ENCODE assay signal across 8 cellular contexts in the genomic region with DNA sequence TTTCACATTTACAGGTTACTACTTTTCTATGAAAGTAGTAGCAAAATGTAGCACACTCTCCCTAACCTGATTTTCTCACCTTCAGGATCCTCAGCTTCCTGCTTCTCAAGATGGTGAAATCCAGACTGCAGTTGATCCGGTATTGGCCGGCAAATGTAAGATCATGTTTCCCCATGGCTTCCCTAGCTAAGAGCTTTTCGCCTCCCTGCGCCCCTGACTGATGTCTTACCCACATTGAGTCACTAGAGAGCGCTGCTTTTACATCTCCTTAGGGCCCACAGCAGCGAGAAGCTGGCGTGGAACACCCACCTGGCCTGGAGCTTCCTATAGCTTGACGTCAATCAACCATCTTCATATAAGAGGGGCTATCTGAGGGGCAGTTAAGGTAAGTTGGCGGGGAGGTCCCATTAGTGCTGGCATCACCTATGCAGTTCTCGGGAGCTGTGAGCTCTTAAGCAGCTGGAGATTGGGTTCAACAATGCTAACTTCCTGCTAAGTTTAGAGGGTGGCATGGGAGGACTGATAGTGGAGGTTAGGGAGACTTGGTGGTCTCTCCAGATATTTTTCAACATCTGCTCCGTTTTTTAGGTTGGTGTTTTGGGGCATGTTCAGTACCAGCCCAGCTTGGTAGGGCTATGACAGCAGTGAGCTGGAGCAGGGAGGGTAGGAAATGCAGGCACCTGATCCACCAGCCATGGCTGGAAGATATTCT. TPM values are rescaled to one million over a fixed set of nuclear protein-coding genes. Genes with fewer than 3 reads are reported as not detected.
DNase-seq lines count a peak whose midpoint lies in the region; ATAC-seq, FAIRE-seq and TF ChIP-seq lines count a peak whose summit lies in the region.

No MANE protein-coding gene starts in this region.

- peak overlapping the region; percentile 18 for H3K4me2 ChIP-seq in Karpas-422 (ENCODE audit: low read depth, low read length, poor library complexity, severe bottlenecking)
- no peak overlapping the region for H3K4me2 ChIP-seq in mammary epithelial cell (ENCODE audit: insufficient read depth, low read depth, low read length)
- H3K4me2 ChIP-seq in HepG2 (ENCODE audit: low read depth, low read length), result no peak overlapping the region

- no peaks in the 10 kb centered on the region for H3K9me2 ChIP-seq in Karpas-422 (replicated peaks; ENCODE audit: insufficient read depth, low read length)

- in situ Hi-C loops in mammary epithelial cell (cut with MboI; ENCODE audit: low sequenced_read_pairs in 2 of 2), result no loop called here
- in situ Hi-C loops in HepG2 (cut with HindIII; ENCODE audit: extremely low pct_ligation_motif_present, low pct_unique_long_range_greater_than_20kb), result no loop called here
- in situ Hi-C loops in transverse colon (cut with MboI; ENCODE audit: low pct_ligation_motif_present in 1 of 4, low pct_unique_long_range_greater_than_20kb in 1 of 4, low sequenced_read_pairs in 3 of 4), result no loop called here

- dilution Hi-C loops in mammary epithelial cell (cut with HindIII; ENCODE audit: low sequenced_read_pairs), result no loop called here

- BruUV-seq in mammary epithelial cell (replicated peaks; lab: Mats Ljungman, UMichigan) (no TSS peak), HepG2 (replicated peaks; lab: Mats Ljungman, UMichigan) (no TSS peak)

- TF ChIP-seq EP300 in HepG2 (IDR thresholded peaks at IDR 0.05; ENCODE audit: low read depth in 2 of 2, low read length in 2 of 2), result no peak
- TF ChIP-seq EP300 in HepG2 (CRISPR knock-in tag; IDR thresholded peaks at IDR 0.05; ENCODE audit: borderline replicate concordance), result no peak
- TF ChIP-seq EP300 in transverse colon (IDR thresholded peaks at IDR 0.05; ENCODE audit: low read depth), result no peak

- H3K27ac ChIP-seq in Karpas-422 (ENCODE audit: low read length), result no peak overlapping the region
- H3K27ac ChIP-seq in mammary epithelial cell (ENCODE audit: insufficient read depth, low read depth, low read length), result no peak overlapping the region
- no peak overlapping the region for H3K27ac ChIP-seq in HepG2 (ENCODE audit: extremely low read length, insufficient read depth, low read length)
- H3K27ac ChIP-seq in transverse colon, result no peak overlapping the region

- TF ChIP-seq RAD21 in HepG2 (CRISPR knock-in tag; IDR thresholded peaks at IDR 0.05), result no peak

- no peak for TF ChIP-seq POLR2A in HepG2 (IDR thresholded peaks at IDR 0.05; ENCODE audit: insufficient read depth in 1 of 2, low read depth in 2 of 2, low read length in 2 of 2)
- TF ChIP-seq POLR2A in transverse colon (IDR thresholded peaks at IDR 0.05), result no peak

- no peak overlapping the region for H2AFZ ChIP-seq in Karpas-422 (ENCODE audit: low read length)
- no peak overlapping the region for H2AFZ ChIP-seq in mammary epithelial cell (ENCODE audit: low read depth, low read length)
- no peak overlapping the region for H2AFZ ChIP-seq in HepG2 (ENCODE audit: low read length)

- H4K20me1 ChIP-seq in Karpas-422 (ENCODE audit: insufficient read depth, low read depth, low read length) (no peaks in the 10 kb centered on the region), mammary epithelial cell (ENCODE audit: insufficient read depth, low read length) (no peaks in the 10 kb centered on the region), HepG2 (ENCODE audit: insufficient read depth, low read length) (no peaks in the 10 kb centered on the region)

- no peaks in the 10 kb centered on the region for H3K9me3 ChIP-seq in Karpas-422 (ENCODE audit: low read length)
- no peaks in the 10 kb centered on the region for H3K9me3 ChIP-seq in mammary epithelial cell (replicated peaks; ENCODE audit: insufficient read depth, low read length)
- no peaks in the 10 kb centered on the region for H3K9me3 ChIP-seq in HepG2 (ENCODE audit: low read length)
- no peaks in the 10 kb centered on the region for H3K9me3 ChIP-seq in transverse colon

- H3K4me3 ChIP-seq in Karpas-422 (ENCODE audit: low read length) (no peak overlapping the region), mammary epithelial cell (replicated peaks in 1 of 3; ENCODE audit: insufficient read depth in 1 of 3, low read depth in 2 of 3, low read length in 3 of 3) (no peak overlapping the region), HepG2 (replicated peaks in 1 of 3; ENCODE audit: insufficient read depth in 1 of 3, low read depth in 2 of 3, low read length in 3 of 3) (no peak overlapping the region), transverse colon (no peak overlapping the region)

- DNase-seq in Karpas-422 (peak; percentile 87), mammary epithelial cell (peak; percentile 19), HepG2 (ENCODE audit: low spot score) (peak; percentile 30), transverse colon (peak; percentile 59), epidermal melanocyte (ENCODE audit: insufficient read length, low spot score) (no peak)

- H3K4me1 ChIP-seq in Karpas-422 (ENCODE audit: low read length) (peaks cover 31% of the 10 kb centered on the region), mammary epithelial cell (ENCODE audit: insufficient read depth, low read length) (no peaks in the 10 kb centered on the region), HepG2 (ENCODE audit: insufficient read depth, low read length) (peaks cover 12% of the 10 kb centered on the region), transverse colon (peaks cover 0 to 8% (median 4%) of the 10 kb centered on the region in 4 donors)

- H3K79me2 ChIP-seq in Karpas-422 (ENCODE audit: low read length) (0 out of 2 replicates have a peak, but pooled peaks cover 4% of the 10 kb centered on the region), mammary epithelial cell (ENCODE audit: insufficient read depth, low read length) (no peaks in the 10 kb centered on the region), HepG2 (ENCODE audit: insufficient read depth, low read length) (no peaks in the 10 kb centered on the region)

- POLR2A ChIA-PET in HepG2 (lab: Yijun Ruan, JAX), result no interaction called here

- FAIRE-seq in G401.6 (lab: Jason Lieb, UNC) (peak; percentile 80), HepG2 (lab: Jason Lieb, UNC) (peak; percentile 59)

- no peaks in the 10 kb centered on the region for H3K27me3 ChIP-seq in Karpas-422 (ENCODE audit: low read length)
- no peaks in the 10 kb centered on the region for H3K27me3 ChIP-seq in mammary epithelial cell (ENCODE audit: insufficient read depth, low read length)
- peaks cover 4 to 44% of the 10 kb centered on the region in 2 experiments; a peak in 3 of 5 replicates for H3K27me3 ChIP-seq in HepG2 (ENCODE audit: control insufficient read depth in 1 of 2, insufficient read depth in 2 of 2, low read length in 2 of 2)
- no peaks in the 10 kb centered on the region for H3K27me3 ChIP-seq in transverse colon

- intact Hi-C loops in mammary epithelial cell (cut with micrococcal nuclease), result no loop called here
- intact Hi-C loops in HepG2 (cut with micrococcal nuclease; ENCODE audit: unreplicated experiment), result no loop called here
- intact Hi-C loops in transverse colon (cut with DNase I; ENCODE audit: low total_unique reads), result no loop called here

- H3K9ac ChIP-seq in Karpas-422 (ENCODE audit: low read length) (no peak overlapping the region; the same call in 1 of the 2 replicates), mammary epithelial cell (ENCODE audit: insufficient read depth, low read length) (no peak overlapping the region), HepG2 (ENCODE audit: insufficient read depth, low read depth, low read length) (no peak overlapping the region)

- peak; percentile 88 for ATAC-seq in SK-N-SH treated with all-trans-retinoic acid at 6 μM for 48 hours
- ATAC-seq in HepG2, result peak; percentile 77
- ATAC-seq in GM18909 (IDR thresholded peaks at IDR 0.05; ENCODE audit: poor library complexity, unreplicated experiment), result no peak

- CTCF ChIA-PET in mammary epithelial cell (lab: Charles Lee; ENCODE audit: low non-redundant PET), result interaction anchor here (0.6 to 1.0 kb wide), 3 partner anchors 12 to 310 kb away, joined by 3 read pairs; no protein-coding TSS in a partner anchor
- CTCF ChIA-PET in HepG2 (lab: Yijun Ruan, JAX; ENCODE audit: low intra/inter-chr PET ratio, low total read pairs), result no interaction called here

- H3K36me3 ChIP-seq in Karpas-422 (ENCODE audit: insufficient read depth, low read length) (peaks cover 12% of the 10 kb centered on the region), mammary epithelial cell (ENCODE audit: insufficient read depth, low read length) (no peaks in the 10 kb centered on the region), HepG2 (replicated peaks in 1 of 2; ENCODE audit: control insufficient read depth in 1 of 2, insufficient read depth in 2 of 2, low read length in 2 of 2) (no peaks in the 10 kb centered on the region), transverse colon (no peaks in the 10 kb centered on the region)

- TF ChIP-seq CTCF in mammary epithelial cell (conservative IDR thresholded peaks at IDR 0.05 in 1 of 2, IDR thresholded peaks at IDR 0.05 in 1 of 2; ENCODE audit: extremely low read depth in 1 of 2, insufficient read depth in 1 of 2, low read depth in 1 of 2, low read length in 2 of 2) (peak; percentile 40 to 43), HepG2 (CRISPR knock-in tag; IDR thresholded peaks at IDR 0.05) (peak; percentile 70), transverse colon (IDR thresholded peaks at IDR 0.05) (peak; percentile 20 to 46 (median 36))

- WGBS in mammary epithelial cell (ENCODE audit: low coverage, missing lambda C conversion rate), result 73% methylated on average over 11 of the region's 11 CpGs
- WGBS in HepG2 (ENCODE audit: low lambda C conversion rate), result 11% methylated on average over 10 of the region's 11 CpGs
- WGBS in transverse colon (ENCODE audit: low coverage in 1 of 2), 2 donors, result 35 to 51% methylated on average over 4 to 11 of the region's 11 CpGs

RNA-seq across cellular contexts. Expression of a gene that starts 5.5 kb away (rescaled TPM):
- 33.4 and 39.2 TPM in 2 replicates for total RNA-seq in Karpas-422 (2014; rRNA removed; shearing (Covaris generic); ENCODE audit: low replicate concordance)
- total RNA-seq in mammary epithelial cell (not detected), HepG2 (2016; rRNA removed; fragmentation: Illumina TruSeq; extraction: Trizol) (not detected in 2 replicates), transverse colon (10 to 100 TPM in 2 of 4 donors, 1 to 10 TPM in 1, not detected in 1; 5.2 to 32.5 (median 14.0) TPM)
- polyA plus RNA-seq in mammary epithelial cell (0.03 TPM), HepG2 (2011; rRNA removed) (0.05 TPM in 1 of 2 replicates, not detected in the other)
- not detected for polyA minus RNA-seq in mammary epithelial cell
- 0.18 TPM in 1 of 2 replicates, not detected in the other for total RNA-seq in HepG2 (2016; cell fraction: cytosol; rRNA removed; fragmentation: Illumina TruSeq; extraction: Trizol; ENCODE audit: low read depth)
- not detected in 2 replicates for total RNA-seq in HepG2 (2016; cell fraction: insoluble cytoplasmic fraction; rRNA removed; fragmentation: Illumina TruSeq; extraction: Trizol)
- total RNA-seq in HepG2 (2016; cell fraction: membrane; rRNA removed; fragmentation: Illumina TruSeq; extraction: Trizol), result not detected in 2 replicates
- not detected in 2 replicates for total RNA-seq in HepG2 (2016; cell fraction: nucleus; rRNA removed; fragmentation: Illumina TruSeq; extraction: Trizol)
- 0.12 and 0.15 TPM in 2 replicates for polyA plus RNA-seq in HepG2 (2011; cell fraction: cytosol; rRNA removed)
- 0.05 TPM in 1 of 2 replicates, not detected in the other for polyA plus RNA-seq in HepG2 (2011; cell fraction: nucleus; rRNA removed)
- not detected in 2 replicates for polyA plus RNA-seq in HepG2 (2012)
- polyA plus RNA-seq in HepG2 (2016; cell fraction: cytosol; fragmentation: Illumina TruSeq; extraction: Trizol; ENCODE audit: low read depth), result 0.06 and 0.08 TPM in 2 replicates
- polyA plus RNA-seq in HepG2 (2016; cell fraction: insoluble cytoplasmic fraction; fragmentation: Illumina TruSeq; extraction: Trizol; ENCODE audit: low read depth), result not detected in 2 replicates
- not detected in 2 replicates for polyA plus RNA-seq in HepG2 (2016; cell fraction: membrane; fragmentation: Illumina TruSeq; extraction: Trizol; ENCODE audit: low read depth)
- not detected in 2 replicates for polyA plus RNA-seq in HepG2 (2016; cell fraction: nucleus; fragmentation: Illumina TruSeq; extraction: Trizol; ENCODE audit: insufficient read depth, low read depth)
- polyA minus RNA-seq in HepG2 (2011; rRNA and poly(A)+ RNA removed; ENCODE audit: low replicate concordance), result 0.12 and 1.5 TPM in 2 replicates
- polyA minus RNA-seq in HepG2 (2011; cell fraction: cytosol; rRNA and poly(A)+ RNA removed), result not detected in 2 replicates
- not detected in 2 replicates for polyA minus RNA-seq in HepG2 (2011; cell fraction: nucleus; rRNA and poly(A)+ RNA removed)

RNA-seq across cellular contexts. Expression of a gene that starts 10.4 kb away (rescaled TPM):
- 26.7 and 44.9 TPM in 2 replicates for total RNA-seq in Karpas-422 (2014; rRNA removed; shearing (Covaris generic); ENCODE audit: low replicate concordance)
- total RNA-seq in mammary epithelial cell (10 to 100 TPM; 36.7 to 56.2 TPM), HepG2 (2016; rRNA removed; fragmentation: Illumina TruSeq; extraction: Trizol) (2.2 and 2.7 TPM in 2 replicates), transverse colon (10 to 100 TPM in 3 of 4 donors, 1 to 10 TPM in 1; 9.0 to 27.2 (median 21.6) TPM)
- polyA plus RNA-seq in mammary epithelial cell (33.9 TPM), HepG2 (2011; rRNA removed) (18.8 and 23.4 TPM in 2 replicates)
- 21.9 TPM for polyA minus RNA-seq in mammary epithelial cell
- total RNA-seq in HepG2 (2016; cell fraction: cytosol; rRNA removed; fragmentation: Illumina TruSeq; extraction: Trizol; ENCODE audit: low read depth), result 1.4 and 1.7 TPM in 2 replicates
- total RNA-seq in HepG2 (2016; cell fraction: insoluble cytoplasmic fraction; rRNA removed; fragmentation: Illumina TruSeq; extraction: Trizol), result 2.3 and 3.0 TPM in 2 replicates
- total RNA-seq in HepG2 (2016; cell fraction: membrane; rRNA removed; fragmentation: Illumina TruSeq; extraction: Trizol), result 2.9 and 3.5 TPM in 2 replicates
- 1.8 and 1.9 TPM in 2 replicates for total RNA-seq in HepG2 (2016; cell fraction: nucleus; rRNA removed; fragmentation: Illumina TruSeq; extraction: Trizol)
- 16.2 and 20.4 TPM in 2 replicates for polyA plus RNA-seq in HepG2 (2011; cell fraction: cytosol; rRNA removed)
- 14.8 and 15.5 TPM in 2 replicates for polyA plus RNA-seq in HepG2 (2011; cell fraction: nucleus; rRNA removed)
- 3.9 and 8.1 TPM in 2 replicates for polyA plus RNA-seq in HepG2 (2012)
- 1.6 and 2.1 TPM in 2 replicates for polyA plus RNA-seq in HepG2 (2016; cell fraction: cytosol; fragmentation: Illumina TruSeq; extraction: Trizol; ENCODE audit: low read depth)
- polyA plus RNA-seq in HepG2 (2016; cell fraction: insoluble cytoplasmic fraction; fragmentation: Illumina TruSeq; extraction: Trizol; ENCODE audit: low read depth), result 2.6 and 2.8 TPM in 2 replicates
- 1.9 and 2.2 TPM in 2 replicates for polyA plus RNA-seq in HepG2 (2016; cell fraction: membrane; fragmentation: Illumina TruSeq; extraction: Trizol; ENCODE audit: low read depth)
- polyA plus RNA-seq in HepG2 (2016; cell fraction: nucleus; fragmentation: Illumina TruSeq; extraction: Trizol; ENCODE audit: insufficient read depth, low read depth), result 4.0 and 9.1 TPM in 2 replicates
- polyA minus RNA-seq in HepG2 (2011; rRNA and poly(A)+ RNA removed; ENCODE audit: low replicate concordance), result 7.2 and 18.3 TPM in 2 replicates
- polyA minus RNA-seq in HepG2 (2011; cell fraction: cytosol; rRNA and poly(A)+ RNA removed), result 10.6 and 11.2 TPM in 2 replicates
- polyA minus RNA-seq in HepG2 (2011; cell fraction: nucleus; rRNA and poly(A)+ RNA removed), result 5.2 and 6.1 TPM in 2 replicates

RNA-seq across cellular contexts. Expression of a gene that starts 32.2 kb away (rescaled TPM):
- total RNA-seq in Karpas-422 (2014; rRNA removed; shearing (Covaris generic); ENCODE audit: low replicate concordance), result not detected in 2 replicates
- not detected for total RNA-seq in mammary epithelial cell
- polyA plus RNA-seq in mammary epithelial cell, result 0.02 TPM
- polyA minus RNA-seq in mammary epithelial cell, result not detected
- total RNA-seq in HepG2 (2016; rRNA removed; fragmentation: Illumina TruSeq; extraction: Trizol), result not detected in 2 replicates
- not detected in 2 replicates for total RNA-seq in HepG2 (2016; cell fraction: cytosol; rRNA removed; fragmentation: Illumina TruSeq; extraction: Trizol; ENCODE audit: low read depth)
- not detected in 2 replicates for total RNA-seq in HepG2 (2016; cell fraction: insoluble cytoplasmic fraction; rRNA removed; fragmentation: Illumina TruSeq; extraction: Trizol)
- total RNA-seq in HepG2 (2016; cell fraction: membrane; rRNA removed; fragmentation: Illumina TruSeq; extraction: Trizol), result not detected in 2 replicates
- not detected in 2 replicates for total RNA-seq in HepG2 (2016; cell fraction: nucleus; rRNA removed; fragmentation: Illumina TruSeq; extraction: Trizol)
- 0.12 and 0.13 TPM in 2 replicates for polyA plus RNA-seq in HepG2 (2011; rRNA removed)
- 0.08 and 0.09 TPM in 2 replicates for polyA plus RNA-seq in HepG2 (2011; cell fraction: cytosol; rRNA removed)
- polyA plus RNA-seq in HepG2 (2011; cell fraction: nucleus; rRNA removed), result 0.19 and 0.21 TPM in 2 replicates
- 0.03 and 0.05 TPM in 2 replicates for polyA plus RNA-seq in HepG2 (2012)
- not detected in 2 replicates for polyA plus RNA-seq in HepG2 (2016; cell fraction: cytosol; fragmentation: Illumina TruSeq; extraction: Trizol; ENCODE audit: low read depth)
- not detected in 2 replicates for polyA plus RNA-seq in HepG2 (2016; cell fraction: insoluble cytoplasmic fraction; fragmentation: Illumina TruSeq; extraction: Trizol; ENCODE audit: low read depth)
- polyA plus RNA-seq in HepG2 (2016; cell fraction: membrane; fragmentation: Illumina TruSeq; extraction: Trizol; ENCODE audit: low read depth), result not detected in 2 replicates
- polyA plus RNA-seq in HepG2 (2016; cell fraction: nucleus; fragmentation: Illumina TruSeq; extraction: Trizol; ENCODE audit: insufficient read depth, low read depth), result not detected in 2 replicates
- polyA minus RNA-seq in HepG2 (2011; rRNA and poly(A)+ RNA removed; ENCODE audit: low replicate concordance), result 0.20 and 0.21 TPM in 2 replicates
- polyA minus RNA-seq in HepG2 (2011; cell fraction: cytosol; rRNA and poly(A)+ RNA removed), result not detected in 2 replicates
- polyA minus RNA-seq in HepG2 (2011; cell fraction: nucleus; rRNA and poly(A)+ RNA removed), result 0.12 TPM in 1 of 2 replicates, not detected in the other
- total RNA-seq in transverse colon, result under 1 TPM in 2 of 4 donors, not detected in 2; 0.55 to 0.95 TPM

RNA-seq across cellular contexts. Expression of a gene that starts 38.7 kb away (rescaled TPM):
- total RNA-seq in Karpas-422 (2014; rRNA removed; shearing (Covaris generic); ENCODE audit: low replicate concordance), result not detected in 2 replicates
- total RNA-seq in mammary epithelial cell, result under 1 TPM; 0.45 to 0.50 TPM
- 0.15 TPM for polyA plus RNA-seq in mammary epithelial cell
- polyA minus RNA-seq in mammary epithelial cell, result not detected
- total RNA-seq in HepG2 (2016; rRNA removed; fragmentation: Illumina TruSeq; extraction: Trizol), result not detected in 2 replicates
- not detected in 2 replicates for total RNA-seq in HepG2 (2016; cell fraction: cytosol; rRNA removed; fragmentation: Illumina TruSeq; extraction: Trizol; ENCODE audit: low read depth)
- total RNA-seq in HepG2 (2016; cell fraction: insoluble cytoplasmic fraction; rRNA removed; fragmentation: Illumina TruSeq; extraction: Trizol), result 0.04 TPM in 1 of 2 replicates, not detected in the other
- not detected in 2 replicates for total RNA-seq in HepG2 (2016; cell fraction: membrane; rRNA removed; fragmentation: Illumina TruSeq; extraction: Trizol)
- total RNA-seq in HepG2 (2016; cell fraction: nucleus; rRNA removed; fragmentation: Illumina TruSeq; extraction: Trizol), result not detected in 2 replicates
- 0.04 and 0.07 TPM in 2 replicates for polyA plus RNA-seq in HepG2 (2011; rRNA removed)
- polyA plus RNA-seq in HepG2 (2011; cell fraction: cytosol; rRNA removed), result 0.03 and 0.05 TPM in 2 replicates
- 0.14 and 0.19 TPM in 2 replicates for polyA plus RNA-seq in HepG2 (2011; cell fraction: nucleus; rRNA removed)
- polyA plus RNA-seq in HepG2 (2012), result not detected in 2 replicates
- polyA plus RNA-seq in HepG2 (2016; cell fraction: cytosol; fragmentation: Illumina TruSeq; extraction: Trizol; ENCODE audit: low read depth), result 0.03 TPM in 1 of 2 replicates, not detected in the other
- polyA plus RNA-seq in HepG2 (2016; cell fraction: insoluble cytoplasmic fraction; fragmentation: Illumina TruSeq; extraction: Trizol; ENCODE audit: low read depth), result not detected in 2 replicates
- not detected in 2 replicates for polyA plus RNA-seq in HepG2 (2016; cell fraction: membrane; fragmentation: Illumina TruSeq; extraction: Trizol; ENCODE audit: low read depth)
- polyA plus RNA-seq in HepG2 (2016; cell fraction: nucleus; fragmentation: Illumina TruSeq; extraction: Trizol; ENCODE audit: insufficient read depth, low read depth), result not detected in 2 replicates
- polyA minus RNA-seq in HepG2 (2011; rRNA and poly(A)+ RNA removed; ENCODE audit: low replicate concordance), result 0.12 TPM in 1 of 2 replicates, not detected in the other
- not detected in 2 replicates for polyA minus RNA-seq in HepG2 (2011; cell fraction: cytosol; rRNA and poly(A)+ RNA removed)
- not detected in 2 replicates for polyA minus RNA-seq in HepG2 (2011; cell fraction: nucleus; rRNA and poly(A)+ RNA removed)
- total RNA-seq in transverse colon, result 1 to 10 TPM in 1 of 4 donors, under 1 TPM in 1, not detected in 2; 0.41 to 1.6 TPM
